In genomic region chr20:37492945-37493344, GRCh38 we compare ENCODE assay signal across 20 cellular contexts. TPM values are rescaled to one million over a fixed set of nuclear protein-coding genes. Genes with fewer than 3 reads are reported as not detected.
DNase-seq lines count a peak whose midpoint lies in the region; ATAC-seq, FAIRE-seq and TF ChIP-seq lines count a peak whose summit lies in the region.
"Had no signal": no experiment of that assay in that cellular context is flagged by ENCODE, and none has a peak within 500 bp of the region (broad histone marks: within the 10 kb centered on the region; RNA-seq: fewer than 3 reads in every experiment).

No MANE protein-coding gene starts in this region.

- H3K27me3 ChIP-seq in bronchial epithelial cell (ENCODE audit: control insufficient read depth, insufficient read depth, low read length), result no peaks in the 10 kb centered on the region
- H3K27me3 ChIP-seq in GM23338 (ENCODE audit: insufficient read depth), result no peaks in the 10 kb centered on the region

- peak; percentile 32 for FAIRE-seq in bronchial epithelial cell (lab: Jason Lieb, UNC)
- FAIRE-seq: A549, D721Med, G401.6, GM12891, GM19239, H1 had no signal

- no peaks in the 10 kb centered on the region for H3K36me3 Mint-ChIP-seq in activated CD8-positive, alpha-beta T cell treated with anti-CD3 and anti-CD28 coated beads, Interleukin-2, amount 10 ng/mL, durations not matched to agents 7 days and 5 days (ENCODE audit: low read depth)
- peaks cover 9% of the 10 kb centered on the region for H3K36me3 Mint-ChIP-seq in activated CD8-positive, alpha-beta T cell treated with anti-CD3 and anti-CD28 coated beads for 36 hours (ENCODE audit: low read depth)
- H3K36me3 Mint-ChIP-seq in neural crest cell (ENCODE audit: low read depth) (peaks cover 4% of the 10 kb centered on the region), GM23338 (ENCODE audit: low read depth) (no peaks in the 10 kb centered on the region; the same call in 1 of the 3 replicates)

- H3K4me3 ChIP-seq in bronchial epithelial cell (ENCODE audit: low read depth, low read length) (no peak overlapping the region), GM23338 (no peak overlapping the region)
- H3K4me3 ChIP-seq: A549 had no signal

- no peaks in the 10 kb centered on the region for H3K4me1 ChIP-seq in GM23338 (ENCODE audit: insufficient read depth)
- H3K4me1 ChIP-seq: A549, Caco-2 had no signal

- no peak for ATAC-seq in activated CD8-positive, alpha-beta T cell treated with anti-CD3 and anti-CD28 coated beads, Interleukin-2, amount 10 ng/mL, durations not matched to agents 7 days and 5 days
- no peak for ATAC-seq in activated CD8-positive, alpha-beta T cell treated with anti-CD3 and anti-CD28 coated beads for 36 hours
- ATAC-seq in GM23338 (no peak), GM19467 (IDR thresholded peaks at IDR 0.05; ENCODE audit: unreplicated experiment) (no peak)
- ATAC-seq: A549 had no signal

- no peak overlapping the region for H2AFZ ChIP-seq in GM23338

- peaks cover 3% of the 10 kb centered on the region for H3K4me1 Mint-ChIP-seq in activated CD8-positive, alpha-beta T cell treated with anti-CD3 and anti-CD28 coated beads, Interleukin-2, amount 10 ng/mL, durations not matched to agents 7 days and 5 days (ENCODE audit: low read depth)
- H3K4me1 Mint-ChIP-seq in activated CD8-positive, alpha-beta T cell treated with anti-CD3 and anti-CD28 coated beads for 36 hours (ENCODE audit: low read depth), result no peaks in the 10 kb centered on the region
- H3K4me1 Mint-ChIP-seq in neural crest cell (peaks cover 13% of the 10 kb centered on the region), GM23338 (no peaks in the 10 kb centered on the region)

- H3K4me3 Mint-ChIP-seq in activated CD8-positive, alpha-beta T cell treated with anti-CD3 and anti-CD28 coated beads, Interleukin-2, amount 10 ng/mL, durations not matched to agents 7 days and 5 days, result no peak overlapping the region
- no peak overlapping the region for H3K4me3 Mint-ChIP-seq in activated CD8-positive, alpha-beta T cell treated with anti-CD3 and anti-CD28 coated beads for 36 hours
- no peak overlapping the region for H3K4me3 Mint-ChIP-seq in neural crest cell
- no peak overlapping the region for H3K4me3 Mint-ChIP-seq in GM23338
- H3K4me3 Mint-ChIP-seq: CD4-positive, alpha-beta T cell; H9 had no signal

- H3K4me2 ChIP-seq in GM23338, result no peak overlapping the region
- H3K4me2 ChIP-seq: A549 had no signal

- no peaks in the 10 kb centered on the region for H3K27me3 Mint-ChIP-seq in activated CD8-positive, alpha-beta T cell treated with anti-CD3 and anti-CD28 coated beads, Interleukin-2, amount 10 ng/mL, durations not matched to agents 7 days and 5 days (ENCODE audit: low read depth)
- no peaks in the 10 kb centered on the region for H3K27me3 Mint-ChIP-seq in activated CD8-positive, alpha-beta T cell treated with anti-CD3 and anti-CD28 coated beads for 36 hours
- no peaks in the 10 kb centered on the region for H3K27me3 Mint-ChIP-seq in neural crest cell (ENCODE audit: low read depth)
- H3K27me3 Mint-ChIP-seq in GM23338 (ENCODE audit: insufficient read depth, low read depth, poor library complexity), result peaks cover 9% of the 10 kb centered on the region
- H3K27me3 Mint-ChIP-seq: CD4-positive, alpha-beta T cell had no signal

- DNase-seq in activated CD8-positive, alpha-beta T cell treated with anti-CD3 and anti-CD28 coated beads, Interleukin-2, amount 10 ng/mL, durations not matched to agents 7 days and 5 days, result no peak
- DNase-seq in activated CD8-positive, alpha-beta T cell treated with anti-CD3 and anti-CD28 coated beads for 36 hours, result no peak
- DNase-seq in bronchial epithelial cell (ENCODE audit: low read depth) (no peak), neural crest cell (ENCODE audit: low read depth, low spot score) (no peak), NCI-H526 treated with DMSO at 0.1 percent for 48 hours (lab: John Stamatoyannopoulos, UW) (no peak), GM23338 (ENCODE audit: low spot score) (no peak)
- DNase-seq: AML-193, H9 had no signal

- intact Hi-C loops in activated CD8-positive, alpha-beta T cell treated with anti-CD3 and anti-CD28 coated beads for 36 hours (cut with micrococcal nuclease), result no loop called here

- no peak for TF ChIP-seq CTCF in activated CD8-positive, alpha-beta T cell treated with anti-CD3 and anti-CD28 coated beads for 36 hours (IDR thresholded peaks at IDR 0.05)
- TF ChIP-seq CTCF in bronchial epithelial cell (IDR thresholded peaks at IDR 0.05; ENCODE audit: insufficient read depth, low read length, severe bottlenecking) (no peak), neural crest cell (conservative IDR thresholded peaks at IDR 0.05) (no peak), GM23338 (conservative IDR thresholded peaks at IDR 0.05; ENCODE audit: low read depth in 2 of 2) (peak in 1 of 2 experiments; percentile 25; a peak in 2 of 4 replicates)

- H3K36me3 ChIP-seq in bronchial epithelial cell (ENCODE audit: control insufficient read depth, insufficient read depth, low read length), result peaks cover 3% of the 10 kb centered on the region
- H3K36me3 ChIP-seq in GM23338 (ENCODE audit: insufficient read depth), result no peaks in the 10 kb centered on the region

- peak overlapping the region; percentile 6 for H3K27ac Mint-ChIP-seq in activated CD8-positive, alpha-beta T cell treated with anti-CD3 and anti-CD28 coated beads, Interleukin-2, amount 10 ng/mL, durations not matched to agents 7 days and 5 days
- no peak overlapping the region for H3K27ac Mint-ChIP-seq in activated CD8-positive, alpha-beta T cell treated with anti-CD3 and anti-CD28 coated beads for 36 hours
- H3K27ac Mint-ChIP-seq in neural crest cell (ENCODE audit: unreplicated experiment) (peak overlapping the region; percentile 24), GM23338 (no peak overlapping the region)
- H3K27ac Mint-ChIP-seq: CD4-positive, alpha-beta T cell had no signal

- 0 out of 2 replicates have a peak, but pooled peaks cover 7% of the 10 kb centered on the region for H4K20me1 ChIP-seq in GM23338 (replicated peaks; ENCODE audit: insufficient read depth)

- POLR2A ChIA-PET in activated CD8-positive, alpha-beta T cell treated with anti-CD3 and anti-CD28 coated beads, Interleukin-2, amount 10 ng/mL, durations not matched to agents 7 days and 5 days (lab: Charles Lee), result no interaction called here
- POLR2A ChIA-PET in activated CD8-positive, alpha-beta T cell treated with anti-CD3 and anti-CD28 coated beads for 36 hours (lab: Charles Lee), result no interaction called here

- no peaks in the 10 kb centered on the region for H3F3A ChIP-seq in GM23338 (replicated peaks; ENCODE audit: low read depth)

- CTCF ChIA-PET in activated CD8-positive, alpha-beta T cell treated with anti-CD3 and anti-CD28 coated beads, Interleukin-2, amount 10 ng/mL, durations not matched to agents 7 days and 5 days (lab: Charles Lee), result no interaction called here
- CTCF ChIA-PET in activated CD8-positive, alpha-beta T cell treated with anti-CD3 and anti-CD28 coated beads for 36 hours (lab: Charles Lee), result no interaction called here

- 0 out of 2 replicates have a peak, but pooled peaks cover 3% of the 10 kb centered on the region for H3K9me2 ChIP-seq in GM23338 (ENCODE audit: insufficient read depth)

- H3K27ac ChIP-seq in GM23338 (ENCODE audit: low read depth), result no peak overlapping the region
- H3K27ac ChIP-seq: 22Rv1, A549, C4-2B had no signal

- no peaks in the 10 kb centered on the region for H3K9me3 Mint-ChIP-seq in activated CD8-positive, alpha-beta T cell treated with anti-CD3 and anti-CD28 coated beads, Interleukin-2, amount 10 ng/mL, durations not matched to agents 7 days and 5 days (ENCODE audit: insufficient read depth)
- H3K9me3 Mint-ChIP-seq in activated CD8-positive, alpha-beta T cell treated with anti-CD3 and anti-CD28 coated beads for 36 hours, result no peaks in the 10 kb centered on the region
- H3K9me3 Mint-ChIP-seq in neural crest cell, result peaks cover 6% of the 10 kb centered on the region
- no peaks in the 10 kb centered on the region for H3K9me3 Mint-ChIP-seq in GM23338
- H3K9me3 Mint-ChIP-seq: CD4-positive, alpha-beta T cell; H9 had no signal

- H3K79me2 ChIP-seq in GM23338 (replicated peaks; ENCODE audit: insufficient read depth), result no peaks in the 10 kb centered on the region

RNA-seq across cellular contexts. Expression of gene NNAT, which starts 28.1 kb away (rescaled TPM):
- under 1 TPM in 1 of 2 experiments, not detected in 1; 0.32 TPM for total RNA-seq in activated CD8-positive, alpha-beta T cell treated with anti-CD3 and anti-CD28 coated beads, Interleukin-2, amount 10 ng/mL, durations not matched to agents 7 days and 5 days
- under 1 TPM in 1 of 2 experiments, not detected in 1; 0.47 TPM for total RNA-seq in activated CD8-positive, alpha-beta T cell treated with anti-CD3 and anti-CD28 coated beads for 36 hours
- total RNA-seq in bronchial epithelial cell (not detected in 2 replicates), neural crest cell (113 and 119 TPM in 2 replicates)
- 1.6 and 4.3 TPM in 2 replicates for total RNA-seq in GM23338 (2014; rRNA removed; shearing (Covaris generic))
- polyA plus RNA-seq in GM23338 (2016; fragmentation: Nextera tagmentation; extraction: Ambion mirVana), result 2.8 and 4.9 TPM in 2 replicates
- total RNA-seq: Caco-2; CD4-positive, alpha-beta T cell had no signal
- polyA plus RNA-seq: A549, BJ had no signal

RNA-seq across cellular contexts. Expression of gene BLCAP, which starts 34.7 kb away (rescaled TPM):
- 10 to 100 TPM; 33.2 to 34.6 TPM for total RNA-seq in activated CD8-positive, alpha-beta T cell treated with anti-CD3 and anti-CD28 coated beads, Interleukin-2, amount 10 ng/mL, durations not matched to agents 7 days and 5 days
- total RNA-seq in activated CD8-positive, alpha-beta T cell treated with anti-CD3 and anti-CD28 coated beads for 36 hours, result 10 to 100 TPM; 27.6 to 27.9 TPM
- 51.1 and 75.3 TPM in 2 replicates for total RNA-seq in bronchial epithelial cell
- total RNA-seq in neural crest cell, result 43.2 and 44.2 TPM in 2 replicates
- total RNA-seq in GM23338 (2014; rRNA removed; shearing (Covaris generic)), result 63.5 and 64.8 TPM in 2 replicates
- 58.9 and 62.2 TPM in 2 replicates for polyA plus RNA-seq in GM23338 (2016; fragmentation: Nextera tagmentation; extraction: Ambion mirVana)

Comparison
In these comparisons a context has a peak if more than half of its experiments do, and no peak if none do; other contexts are left out.
1. H3K27ac Mint-ChIP-seq: peak in activated CD8-positive, alpha-beta T cell treated with anti-CD3 and anti-CD28 coated beads, Interleukin-2, amount 10 ng/mL, durations not matched to agents 7 days and 5 days (single experiment) and neural crest cell (single experiment); none in activated CD8-positive, alpha-beta T cell treated with anti-CD3 and anti-CD28 coated beads for 36 hours (single experiment) and GM23338 (single experiment).
2. RNA of gene NNAT, which starts 28.1 kb away (total RNA-seq): 113 to 119 TPM in neural crest cell; 1.6 to 4.3 TPM in GM23338, 0.47 TPM in activated CD8-positive, alpha-beta T cell treated with anti-CD3 and anti-CD28 coated beads for 36 hours, 0.32 TPM in activated CD8-positive, alpha-beta T cell treated with anti-CD3 and anti-CD28 coated beads, Interleukin-2, amount 10 ng/mL, durations not matched to agents 7 days and 5 days and not detected in bronchial epithelial cell; every median in the first group is over 10 times any median in the second.